In genomic region chr20:61997372-61997771, GRCh38 we compare ENCODE assay signal across 34 cellular contexts.
"Had no signal": no experiment of that assay in that cellular context is flagged by ENCODE, and none has a peak within 500 bp of the region (broad histone marks: within the 10 kb centered on the region; RNA-seq: fewer than 3 reads in every experiment).

No MANE protein-coding gene starts in this region.

- H3K27me3 Mint-ChIP-seq: activated CD4-positive, alpha-beta T cell treated with anti-CD3 and anti-CD28 coated beads for 36 hours; activated CD4-positive, alpha-beta T cell treated with anti-CD3 and anti-CD28 coated beads, Interleukin-2, amount 10 ng/mL, durations not matched to agents 7 days and 5 days; activated naive CD4-positive, alpha-beta T cell treated with anti-CD3 and anti-CD28 coated beads, Interleukin-2, amount 50 U/mL, for 24 hours; activated naive CD8-positive, alpha-beta T cell treated with anti-CD3 and anti-CD28 coated beads, Interleukin-2, amount 10 ng/mL, durations not matched to agents 7 days and 5 days; activated T-cell treated with anti-CD3 and anti-CD28 coated beads, Interleukin-2, amount 50 U/mL, for 24 hours; central memory CD8-positive, alpha-beta T cell had no signal

- ATAC-seq: activated CD4-positive, alpha-beta T cell treated with anti-CD3 and anti-CD28 coated beads for 36 hours; activated CD4-positive, CD25-positive, alpha-beta regulatory T cell treated with anti-CD3 and anti-CD28 coated beads, Interleukin-2, amount 50 U/mL, for 24 hours; activated CD8-positive, alpha-beta T cell treated with anti-CD3 and anti-CD28 coated beads, Interleukin-2, amount 10 ng/mL, durations not matched to agents 7 days and 5 days; PC-3 had no signal

- H3K4me1 Mint-ChIP-seq: activated CD4-positive, alpha-beta T cell treated with anti-CD3 and anti-CD28 coated beads for 36 hours; activated CD4-positive, alpha-beta T cell treated with anti-CD3 and anti-CD28 coated beads, Interleukin-2, amount 10 ng/mL, durations not matched to agents 7 days and 5 days; activated naive CD4-positive, alpha-beta T cell treated with anti-CD3 and anti-CD28 coated beads, Interleukin-2, amount 50 U/mL, for 24 hours; activated naive CD8-positive, alpha-beta T cell treated with anti-CD3 and anti-CD28 coated beads, Interleukin-2, amount 10 ng/mL, durations not matched to agents 7 days and 5 days; central memory CD8-positive, alpha-beta T cell had no signal

- H3K9me3 Mint-ChIP-seq: activated naive CD4-positive, alpha-beta T cell treated with anti-CD3 and anti-CD28 coated beads, Interleukin-2, amount 50 U/mL, for 24 hours; activated naive CD8-positive, alpha-beta T cell treated with anti-CD3 and anti-CD28 coated beads, Interleukin-2, amount 10 ng/mL, durations not matched to agents 7 days and 5 days; central memory CD8-positive, alpha-beta T cell had no signal

- H3K4me3 Mint-ChIP-seq: activated CD4-positive, alpha-beta T cell treated with anti-CD3 and anti-CD28 coated beads for 36 hours; activated CD4-positive, alpha-beta T cell treated with anti-CD3 and anti-CD28 coated beads, Interleukin-2, amount 10 ng/mL, durations not matched to agents 7 days and 5 days; activated CD8-positive, alpha-beta T cell treated with anti-CD3 and anti-CD28 coated beads, Interleukin-2, amount 10 ng/mL, durations not matched to agents 7 days and 5 days; activated naive CD4-positive, alpha-beta T cell treated with anti-CD3 and anti-CD28 coated beads, Interleukin-2, amount 50 U/mL, for 24 hours; activated naive CD8-positive, alpha-beta T cell treated with anti-CD3 and anti-CD28 coated beads, Interleukin-2, amount 10 ng/mL, durations not matched to agents 7 days and 5 days; activated T-cell treated with anti-CD3 and anti-CD28 coated beads, Interleukin-2, amount 50 U/mL, for 24 hours; central memory CD8-positive, alpha-beta T cell had no signal

- DNase-seq: activated CD4-positive, alpha-beta T cell treated with anti-CD3 and anti-CD28 coated beads for 36 hours; activated CD4-positive, alpha-beta T cell treated with anti-CD3 and anti-CD28 coated beads, Interleukin-2, amount 10 ng/mL, durations not matched to agents 7 days and 5 days; activated CD4-positive, alpha-beta T cell treated with anti-CD3 and anti-CD28 coated beads, Interleukin-2, amount 50 U/mL, for 48 hours; activated CD8-positive, alpha-beta T cell treated with anti-CD3 and anti-CD28 coated beads, Interleukin-2, amount 10 ng/mL, durations not matched to agents 7 days and 5 days; activated gamma-delta T cell; activated naive CD4-positive, alpha-beta T cell treated with Interleukin-2 at 50 U/mL for 16 hours; activated naive CD8-positive, alpha-beta T cell treated with anti-CD3 and anti-CD28 coated beads, Interleukin-2, amount 10 ng/mL, durations not matched to agents 7 days and 5 days; activated T-cell treated with anti-CD3 and anti-CD28 coated beads, Interleukin-2, amount 50 U/mL, for 24 hours; amygdala; Kasumi-1; KG1; MG63; NCI-H1048; NCI-H1105 treated with DMSO at 0.1 percent for 48 hours; NCI-H1436; NCI-H1694; NCI-H1930; NCI-H2081 treated with DMSO at 0.1 percent for 48 hours; NCI-H226; NCI-H446 treated with DMSO at 0.1 percent for 48 hours; NCI-H524; NK-92 treated with Interleukin-12 subunit alpha and Interleukin-12 subunit beta, amount 100 ng/mL, for 24 hours; PC-3; Peyer's patch; RPMI8226; SIG-M5; SW 1271; T-helper 1 cell; T-helper 2 cell; T-helper 9 cell had no signal

- H3K27ac Mint-ChIP-seq: activated CD4-positive, alpha-beta T cell treated with anti-CD3 and anti-CD28 coated beads for 36 hours; activated CD4-positive, alpha-beta T cell treated with anti-CD3 and anti-CD28 coated beads, Interleukin-2, amount 10 ng/mL, durations not matched to agents 7 days and 5 days; activated CD8-positive, alpha-beta T cell treated with anti-CD3 and anti-CD28 coated beads, Interleukin-2, amount 10 ng/mL, durations not matched to agents 7 days and 5 days; activated naive CD4-positive, alpha-beta T cell treated with anti-CD3 and anti-CD28 coated beads, Interleukin-2, amount 50 U/mL, for 24 hours; activated naive CD8-positive, alpha-beta T cell treated with anti-CD3 and anti-CD28 coated beads, Interleukin-2, amount 10 ng/mL, durations not matched to agents 7 days and 5 days; activated T-cell treated with anti-CD3 and anti-CD28 coated beads, Interleukin-2, amount 50 U/mL, for 24 hours; activated T-helper 2 cell treated with anti-CD3 and anti-CD28 coated beads, Interferon-gamma antibody, Interleukin-2, Interleukin-4, amounts not matched to agents 10 μg/mL and 5 μg/mL and 100 μg/mL, durations not matched to agents 14 hours and 24 hours and 36 hours had no signal
